Comparison of ENCODE assay signal across 9 cellular contexts in the genomic region with DNA sequence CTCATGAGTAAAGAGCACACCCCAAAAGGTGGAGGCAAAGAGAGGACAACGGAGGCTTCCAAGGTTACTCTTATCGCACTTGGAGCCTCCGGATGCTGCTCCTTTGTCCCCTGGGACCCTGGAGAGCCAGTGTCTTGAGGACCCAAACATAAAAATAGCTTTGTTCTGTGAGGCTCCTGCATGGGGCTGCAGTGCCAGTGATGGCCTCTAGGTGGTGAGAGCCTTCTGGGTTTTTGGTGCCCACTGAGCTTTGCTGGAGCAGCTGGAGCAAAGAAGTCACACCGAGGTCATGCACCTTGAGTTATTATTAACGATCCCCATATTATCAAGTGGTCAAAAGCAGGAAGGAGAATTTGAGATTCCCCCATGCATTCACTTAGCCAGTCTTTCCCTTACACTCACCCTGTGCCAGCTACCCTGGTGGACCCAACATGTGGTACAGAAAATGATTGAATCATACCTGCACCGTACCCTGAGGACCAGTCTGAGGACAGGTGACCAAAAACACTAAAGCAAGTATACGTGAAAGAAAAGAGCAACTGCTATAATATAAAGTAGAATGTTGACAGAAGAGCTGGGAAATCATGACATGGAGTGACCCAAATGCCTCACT. TPM values are rescaled to one million over a fixed set of nuclear protein-coding genes. Genes with fewer than 3 reads are reported as not detected.
A peak's percentile ranks its signal among the peaks of the same experiment; 100 is the strongest.
DNase-seq lines count a peak whose midpoint lies in the region; ATAC-seq and TF ChIP-seq lines count a peak whose summit lies in the region.
"Had no signal": no experiment of that assay in that cellular context is flagged by ENCODE, and none has a peak within 500 bp of the region (broad histone marks: within the 10 kb centered on the region; RNA-seq: fewer than 3 reads in every experiment).

No MANE protein-coding gene starts in this region.

- H3K27me3 ChIP-seq in A673 (replicated peaks; ENCODE audit: insufficient read depth, low read depth, low read length, poor library complexity): no peaks in the 10 kb centered on the region

- no peaks in the 10 kb centered on the region for H3K27me3 Mint-ChIP-seq in activated T-cell treated with anti-CD3 and anti-CD28 coated beads, Interleukin-2, amount 50 U/mL, for 24 hours
- H3K27me3 Mint-ChIP-seq: stimulated activated naive CD8-positive, alpha-beta T cell treated with anti-CD3 and anti-CD28 coated beads, Interleukin-15, Interleukin-2, amounts not matched to agents 100 ng/mL and 50 ng/mL, for 24 hours had no signal

- no TSS peak for BruUV-seq in A673 (replicated peaks; lab: Mats Ljungman, UMichigan)

- H3K9me3 ChIP-seq in A673 (ENCODE audit: low read depth, low read length, poor library complexity, severe bottlenecking): peaks cover 36% of the 10 kb centered on the region

- peaks cover 16% of the 10 kb centered on the region for H3K36me3 Mint-ChIP-seq in activated T-cell treated with anti-CD3 and anti-CD28 coated beads, Interleukin-2, amount 50 U/mL, for 24 hours (ENCODE audit: low read depth)

- H3K4me3 ChIP-seq in A673 (ENCODE audit: low read depth, low read length, poor library complexity, severe bottlenecking): no peak overlapping the region

- peak; percentile 3 for DNase-seq in A673 (ENCODE audit: low spot score)
- DNase-seq in HuH-7 (ENCODE audit: low spot score): peak; percentile 22
- DNase-seq in activated T-cell treated with anti-CD3 and anti-CD28 coated beads, Interleukin-2, amount 50 U/mL, for 24 hours: peak; percentile 65
- peak; percentile 43 for DNase-seq in left ventricle myocardium superior
- peak; percentile 37 for DNase-seq in stimulated activated CD4-positive, alpha-beta T cell treated with anti-CD3 and anti-CD28 coated beads, Interleukin-4, amount 100 ng/mL, for 1 hour
- no peak for DNase-seq in midbrain (lab: John Stamatoyannopoulos, UW)

- H3K4me1 Mint-ChIP-seq in activated T-cell treated with anti-CD3 and anti-CD28 coated beads, Interleukin-2, amount 50 U/mL, for 24 hours (ENCODE audit: low read depth): no peaks in the 10 kb centered on the region

- peak; percentile 34 for TF ChIP-seq CTCF in A673 (conservative IDR thresholded peaks at IDR 0.05; ENCODE audit: low read depth, low read length)

- POLR2A ChIA-PET in A673 (lab: Charles Lee; ENCODE audit: low non-redundant PET): no interaction called here

- H3K4me3 Mint-ChIP-seq in activated T-cell treated with anti-CD3 and anti-CD28 coated beads, Interleukin-2, amount 50 U/mL, for 24 hours: no peak overlapping the region
- H3K4me3 Mint-ChIP-seq: stimulated activated naive CD8-positive, alpha-beta T cell treated with anti-CD3 and anti-CD28 coated beads, Interleukin-15, Interleukin-2, amounts not matched to agents 100 ng/mL and 50 ng/mL, for 24 hours had no signal

- ATAC-seq in left ventricle myocardium superior (no peak), HG02870 (IDR thresholded peaks at IDR 0.05; ENCODE audit: unreplicated experiment) (no peak), HG02623 (IDR thresholded peaks at IDR 0.05; ENCODE audit: unreplicated experiment) (no peak)

- no peaks in the 10 kb centered on the region for H3K4me1 ChIP-seq in A673 (ENCODE audit: insufficient read depth, low read length, poor library complexity, severe bottlenecking)

- H3K27ac ChIP-seq in A673 (ENCODE audit: low read depth, low read length, poor library complexity, severe bottlenecking): no peak overlapping the region

- peaks cover 29% of the 10 kb centered on the region for H3K9me3 Mint-ChIP-seq in activated T-cell treated with anti-CD3 and anti-CD28 coated beads, Interleukin-2, amount 50 U/mL, for 24 hours

- intact Hi-C loops in A673 (cut with micrococcal nuclease; ENCODE audit: unreplicated experiment): no loop called here
- intact Hi-C loops in left ventricle myocardium superior (cut with micrococcal nuclease): no loop called here

- H3K27ac Mint-ChIP-seq in activated T-cell treated with anti-CD3 and anti-CD28 coated beads, Interleukin-2, amount 50 U/mL, for 24 hours: no peak overlapping the region
- H3K27ac Mint-ChIP-seq: stimulated activated naive CD8-positive, alpha-beta T cell treated with anti-CD3 and anti-CD28 coated beads, Interleukin-15, Interleukin-2, amounts not matched to agents 100 ng/mL and 50 ng/mL, for 24 hours had no signal

- no peaks in the 10 kb centered on the region for H3K36me3 ChIP-seq in A673 (ENCODE audit: insufficient read depth, low read length, poor library complexity, severe bottlenecking)

- CTCF ChIA-PET in A673 (lab: Charles Lee): no interaction called here

RNA-seq across cellular contexts. Expression of gene ZNF682, which starts 41.5 kb away (rescaled TPM):
- not detected in 2 replicates for total RNA-seq in A673 (2021)
- total RNA-seq in left ventricle myocardium superior: 6.6 TPM
